ENCODE assay signal across 8 cellular contexts in the genomic region with DNA sequence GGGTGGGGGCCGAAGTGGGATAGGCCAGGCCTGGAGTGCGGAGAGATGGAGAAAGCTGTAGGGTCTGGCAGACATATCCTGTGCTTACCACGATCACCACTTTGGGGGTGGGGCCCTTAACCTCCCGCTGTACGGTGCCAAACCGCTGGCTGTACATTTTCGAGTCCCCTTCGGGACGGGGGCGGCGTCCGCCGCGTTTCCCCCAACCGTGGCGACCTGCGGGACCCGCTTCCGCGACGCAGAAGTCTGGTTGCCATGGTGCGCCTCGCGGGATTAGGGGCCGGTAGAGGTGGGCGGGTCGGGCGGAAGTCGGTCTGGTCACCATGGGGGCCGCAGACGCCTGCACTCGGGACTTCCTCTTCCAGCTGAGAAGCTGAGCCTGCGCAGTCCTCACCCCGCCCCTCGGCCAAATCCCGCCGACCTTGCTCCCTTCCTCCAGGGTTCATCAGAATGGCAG. TPM values are rescaled to one million over a fixed set of nuclear protein-coding genes. Genes with fewer than 3 reads are reported as not detected.
DNase-seq lines count a peak whose midpoint lies in the region; ATAC-seq and TF ChIP-seq lines count a peak whose summit lies in the region.

A gene with protein sequence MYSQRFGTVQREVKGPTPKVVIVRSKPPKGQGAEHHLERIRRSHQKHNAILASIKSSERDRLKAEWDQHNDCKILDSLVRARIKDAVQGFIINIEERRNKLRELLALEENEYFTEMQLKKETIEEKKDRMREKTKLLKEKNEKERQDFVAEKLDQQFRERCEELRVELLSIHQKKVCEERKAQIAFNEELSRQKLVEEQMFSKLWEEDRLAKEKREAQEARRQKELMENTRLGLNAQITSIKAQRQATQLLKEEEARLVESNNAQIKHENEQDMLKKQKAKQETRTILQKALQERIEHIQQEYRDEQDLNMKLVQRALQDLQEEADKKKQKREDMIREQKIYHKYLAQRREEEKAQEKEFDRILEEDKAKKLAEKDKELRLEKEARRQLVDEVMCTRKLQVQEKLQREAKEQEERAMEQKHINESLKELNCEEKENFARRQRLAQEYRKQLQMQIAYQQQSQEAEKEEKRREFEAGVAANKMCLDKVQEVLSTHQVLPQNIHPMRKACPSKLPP (minus strand): TSS at position 248 of the 457 bp plus-strand sequence. CDS start 91 bp downstream, at position 157.

- H3K4me3 Mint-ChIP-seq in activated T-helper 17 cell treated with anti-CD3 and anti-CD28 coated beads, Interleukin-2, amount 50 U/mL, for 72 hours = peak within 1 kb of the TSS; percentile 82
- peak within 1 kb of the TSS; percentile 93 to 97 (median 94) for H3K4me3 Mint-ChIP-seq in nephron

- TF ChIP-seq CTCF in DND-41 (IDR thresholded peaks at IDR 0.05; ENCODE audit: borderline replicate concordance, extremely low read depth, low read length, poor library complexity, severe bottlenecking) = no peak
- TF ChIP-seq CTCF in fibroblast of the aortic adventitia (IDR thresholded peaks at IDR 0.05; ENCODE audit: insufficient read depth, low read length) = no peak
- no peak for TF ChIP-seq CTCF in nephron (IDR thresholded peaks at IDR 0.05; ENCODE audit: unreplicated experiment in 3 of 3)

- H3K27me3 ChIP-seq in DND-41 (ENCODE audit: insufficient read depth, low read length, poor library complexity) = no peaks in the 10 kb centered on the region

- H3K27ac Mint-ChIP-seq in activated T-helper 17 cell treated with anti-CD3 and anti-CD28 coated beads, Interleukin-2, amount 50 U/mL, for 72 hours = peak within 1 kb of the TSS; percentile 72
- H3K27ac Mint-ChIP-seq in nephron = peak within 1 kb of the TSS; percentile 54 to 85 (median 55)

- H4K20me1 ChIP-seq in DND-41 (ENCODE audit: insufficient read depth, low read length) = no peaks in the 10 kb centered on the region

- H3K27ac ChIP-seq in DND-41 (ENCODE audit: low read length) = peak within 1 kb of the TSS; percentile 53

- peaks cover 26% of the 10 kb centered on the region for H3K36me3 Mint-ChIP-seq in activated T-helper 17 cell treated with anti-CD3 and anti-CD28 coated beads, Interleukin-2, amount 50 U/mL, for 72 hours (ENCODE audit: low read depth)
- peaks cover 33% of the 10 kb centered on the region for H3K36me3 Mint-ChIP-seq in nephron (ENCODE audit: low read depth)

- no peaks in the 10 kb centered on the region for H3K9me3 ChIP-seq in DND-41 (ENCODE audit: insufficient read depth, low read length, severe bottlenecking)

- no peaks in the 10 kb centered on the region for H3K9me3 Mint-ChIP-seq in activated T-helper 17 cell treated with anti-CD3 and anti-CD28 coated beads, Interleukin-2, amount 50 U/mL, for 72 hours
- no peaks in the 10 kb centered on the region for H3K9me3 Mint-ChIP-seq in nephron

- H2AFZ ChIP-seq in DND-41 (ENCODE audit: low read depth, low read length) = peak within 1 kb of the TSS; percentile 82

- H3K4me3 ChIP-seq in DND-41 (ENCODE audit: low read depth in 1 of 2, low read length in 2 of 2) (peak within 1 kb of the TSS; percentile 29 to 80; a peak in 3 of 4 replicates), fibroblast of the aortic adventitia (ENCODE audit: low read depth, low read length) (peak within 1 kb of the TSS; percentile 82)

- peak; percentile 99 for ATAC-seq in DND-41 (ENCODE audit: insufficient read depth, low read depth)
- ATAC-seq in GM21737 (IDR thresholded peaks at IDR 0.05; ENCODE audit: unreplicated experiment) = peak; percentile 80
- ATAC-seq in activated T-helper 17 cell treated with anti-CD3 and anti-CD28 coated beads, Interleukin-2, amount 50 U/mL, for 72 hours (replicated peaks) = peak; percentile 94

- DNase-seq in DND-41 = peak; percentile 93
- DNase-seq in KG1 (lab: John Stamatoyannopoulos, UW) = peak; percentile 38
- DNase-seq in RPMI7951 (ENCODE audit: low read depth) = peak; percentile 81
- DNase-seq in fibroblast of the aortic adventitia (ENCODE audit: low read depth) = peak; percentile 83
- peak; percentile 50 to 76 (median 60) for DNase-seq in stimulated activated naive CD4-positive, alpha-beta T cell (lab: John Stamatoyannopoulos, UW)

- H3K36me3 ChIP-seq in DND-41 (ENCODE audit: insufficient read depth, low read length) = peaks cover 31% of the 10 kb centered on the region

- no peaks in the 10 kb centered on the region for H3K79me2 ChIP-seq in DND-41 (ENCODE audit: insufficient read depth, low read length)

- peaks cover 10% of the 10 kb centered on the region for H3K4me1 Mint-ChIP-seq in activated T-helper 17 cell treated with anti-CD3 and anti-CD28 coated beads, Interleukin-2, amount 50 U/mL, for 72 hours
- no peaks in the 10 kb centered on the region for H3K4me1 Mint-ChIP-seq in nephron

- no peaks in the 10 kb centered on the region for H3K27me3 Mint-ChIP-seq in activated T-helper 17 cell treated with anti-CD3 and anti-CD28 coated beads, Interleukin-2, amount 50 U/mL, for 72 hours
- H3K27me3 Mint-ChIP-seq in nephron (ENCODE audit: low read depth) = no peaks in the 10 kb centered on the region

- peak within 1 kb of the TSS; percentile 90 for H3K4me2 ChIP-seq in DND-41 (ENCODE audit: insufficient read depth, low read length)

- peak within 1 kb of the TSS; percentile 49 for H3K9ac ChIP-seq in DND-41 (ENCODE audit: low read depth, low read length)

- H3K4me1 ChIP-seq in DND-41 (ENCODE audit: insufficient read depth, low read length) = peaks cover 22% of the 10 kb centered on the region

RNA-seq across cellular contexts. Expression of the gene that starts here (rescaled TPM):
- 0.36 and 0.68 TPM in 2 replicates for total RNA-seq in RPMI7951 (2014; rRNA removed; shearing (Covaris generic))
- total RNA-seq in activated T-helper 17 cell treated with anti-CD3 and anti-CD28 coated beads, Interleukin-2, amount 50 U/mL, for 72 hours = 1 to 10 TPM in 1 of 2 donors, under 1 TPM in 1; 0.61 to 3.0 TPM
- total RNA-seq in fibroblast of the aortic adventitia (ENCODE audit: low replicate concordance) = 0.27 and 0.57 TPM in 2 replicates

Comparison
In these comparisons a context has a peak if more than half of its experiments do, and no peak if none do; other contexts are left out.
1. Peak in every context shown above with its lines: DNase-seq, ATAC-seq, H3K4me3 ChIP-seq and H3K27ac ChIP-seq.
2. Peak in DNase-seq in RPMI7951; RNA of the gene not detected or under 1 TPM.
3. Peak in DNase-seq and H3K4me3 ChIP-seq in fibroblast of the aortic adventitia; RNA of the gene not detected or under 1 TPM.
4. DNase-seq: peak in every context shown above with its lines; median percentile 93 in DND-41; 83 in fibroblast of the aortic adventitia; 81 in RPMI7951; 60 in stimulated activated naive CD4-positive, alpha-beta T cell; 38 in KG1.